1 cellular context compared by ENCODE assay signal in genomic region chr5:171965740-171966139, GRCh38.
TF ChIP-seq lines count a peak whose summit lies in the region.

No MANE protein-coding gene starts in this region.

TF ChIP-seq in WTC11, 78 proteins besides CTCF, POLR2A, EP300 and RAD21 (continued from another document):
- TF ChIP-seq ARID4B (CRISPR knock-in tag; IDR thresholded peaks at IDR 0.05; ENCODE audit: borderline replicate concordance) = no peak
